Comparison of ENCODE assay signal across 1 cellular context in the genomic region with DNA sequence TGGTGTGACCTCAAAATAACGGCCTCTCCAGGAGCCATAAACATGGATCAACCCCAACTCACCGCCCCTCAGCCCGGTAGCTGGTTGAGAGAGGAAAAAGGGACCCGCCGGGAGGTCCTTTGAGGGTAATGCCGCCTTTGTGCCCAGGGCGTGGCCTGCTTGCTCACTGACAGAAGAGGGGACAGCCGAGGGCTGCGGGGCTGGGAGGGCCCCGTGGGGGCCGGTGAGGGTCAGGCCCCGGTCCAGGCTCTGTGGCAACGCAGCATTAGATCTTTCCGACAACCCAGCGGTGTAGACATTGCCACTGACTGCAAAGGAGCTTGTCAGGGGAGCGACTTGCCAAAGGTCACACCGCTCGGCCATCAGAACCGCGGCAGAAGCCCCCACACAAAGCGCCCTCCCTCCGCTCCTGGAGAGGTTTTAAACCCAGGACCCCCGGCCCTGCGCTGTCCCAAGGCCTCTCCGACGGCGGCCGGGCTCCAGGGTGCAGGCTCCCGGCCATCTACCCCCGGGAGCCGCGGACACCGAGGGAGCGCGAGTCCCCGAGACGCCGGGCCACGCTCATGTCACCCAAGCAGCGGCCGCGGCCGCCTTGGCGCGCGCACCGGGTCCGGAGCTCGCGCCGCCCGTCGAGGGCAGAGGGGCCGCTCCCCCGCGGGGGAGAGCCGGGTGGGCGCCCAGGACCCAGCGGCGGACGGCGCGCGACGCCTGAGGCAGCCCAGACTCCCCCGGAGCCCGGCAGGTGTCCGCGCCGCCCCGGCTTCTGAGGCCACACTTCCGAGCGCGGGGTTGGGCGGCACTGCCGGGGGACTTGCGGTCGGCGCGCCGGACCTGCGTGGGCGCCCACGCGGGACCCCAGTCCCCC.
TF ChIP-seq lines count a peak whose summit lies in the region.

No MANE protein-coding gene starts in this region.

TF ChIP-seq in HepG2, 621 proteins besides CTCF, POLR2A, EP300 and RAD21 (continued from another document and continues in another):
- TF ChIP-seq, protein P1, sequence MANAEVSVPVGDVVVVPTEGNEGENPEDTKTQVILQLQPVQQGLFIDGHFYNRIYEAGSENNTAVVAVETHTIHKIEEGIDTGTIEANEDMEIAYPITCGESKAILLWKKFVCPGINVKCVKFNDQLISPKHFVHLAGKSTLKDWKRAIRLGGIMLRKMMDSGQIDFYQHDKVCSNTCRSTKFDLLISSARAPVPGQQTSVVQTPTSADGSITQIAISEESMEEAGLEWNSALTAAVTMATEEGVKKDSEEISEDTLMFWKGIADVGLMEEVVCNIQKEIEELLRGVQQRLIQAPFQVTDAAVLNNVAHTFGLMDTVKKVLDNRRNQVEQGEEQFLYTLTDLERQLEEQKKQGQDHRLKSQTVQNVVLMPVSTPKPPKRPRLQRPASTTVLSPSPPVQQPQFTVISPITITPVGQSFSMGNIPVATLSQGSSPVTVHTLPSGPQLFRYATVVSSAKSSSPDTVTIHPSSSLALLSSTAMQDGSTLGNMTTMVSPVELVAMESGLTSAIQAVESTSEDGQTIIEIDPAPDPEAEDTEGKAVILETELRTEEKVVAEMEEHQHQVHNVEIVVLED (CRISPR knock-in tag; IDR thresholded peaks at IDR 0.05; ENCODE audit: borderline replicate concordance), result no peak
- no peak for TF ChIP-seq NFIC (IDR thresholded peaks at IDR 0.05; ENCODE audit: low read length)
- peak; percentile 64 for TF ChIP-seq XRCC5 (optimal IDR thresholded peaks at IDR 0.05; ENCODE audit: low read length)
- no peak for TF ChIP-seq EED (CRISPR knock-in tag; IDR thresholded peaks at IDR 0.05)
- TF ChIP-seq, protein P2, sequence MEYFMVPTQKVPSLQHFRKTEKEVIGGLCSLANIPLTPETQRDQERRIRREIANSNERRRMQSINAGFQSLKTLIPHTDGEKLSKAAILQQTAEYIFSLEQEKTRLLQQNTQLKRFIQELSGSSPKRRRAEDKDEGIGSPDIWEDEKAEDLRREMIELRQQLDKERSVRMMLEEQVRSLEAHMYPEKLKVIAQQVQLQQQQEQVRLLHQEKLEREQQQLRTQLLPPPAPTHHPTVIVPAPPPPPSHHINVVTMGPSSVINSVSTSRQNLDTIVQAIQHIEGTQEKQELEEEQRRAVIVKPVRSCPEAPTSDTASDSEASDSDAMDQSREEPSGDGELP (IDR thresholded peaks at IDR 0.05; ENCODE audit: borderline replicate concordance, low read depth), result peak; percentile 22; the same call in 1 of the 2 replicates
- TF ChIP-seq HBP1 (CRISPR knock-in tag; IDR thresholded peaks at IDR 0.05; ENCODE audit: low read depth), result peak; percentile 30; the same call in 1 of the 2 replicates
- TF ChIP-seq, protein P3, sequence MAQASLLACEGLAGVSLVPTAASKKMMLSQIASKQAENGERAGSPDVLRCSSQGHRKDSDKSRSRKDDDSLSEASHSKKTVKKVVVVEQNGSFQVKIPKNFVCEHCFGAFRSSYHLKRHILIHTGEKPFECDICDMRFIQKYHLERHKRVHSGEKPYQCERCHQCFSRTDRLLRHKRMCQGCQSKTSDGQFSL (CRISPR knock-in tag; IDR thresholded peaks at IDR 0.05), result peak; percentile 47; the same call in 1 of the 2 replicates
- no peak for TF ChIP-seq KIAA2018 (CRISPR knock-in tag; IDR thresholded peaks at IDR 0.05; ENCODE audit: borderline replicate concordance)
- TF ChIP-seq E2F1 (CRISPR knock-in tag; IDR thresholded peaks at IDR 0.05), result no peak
- no peak for TF ChIP-seq ZNF256 (CRISPR knock-in tag; conservative IDR thresholded peaks at IDR 0.05)
- TF ChIP-seq, protein P4, sequence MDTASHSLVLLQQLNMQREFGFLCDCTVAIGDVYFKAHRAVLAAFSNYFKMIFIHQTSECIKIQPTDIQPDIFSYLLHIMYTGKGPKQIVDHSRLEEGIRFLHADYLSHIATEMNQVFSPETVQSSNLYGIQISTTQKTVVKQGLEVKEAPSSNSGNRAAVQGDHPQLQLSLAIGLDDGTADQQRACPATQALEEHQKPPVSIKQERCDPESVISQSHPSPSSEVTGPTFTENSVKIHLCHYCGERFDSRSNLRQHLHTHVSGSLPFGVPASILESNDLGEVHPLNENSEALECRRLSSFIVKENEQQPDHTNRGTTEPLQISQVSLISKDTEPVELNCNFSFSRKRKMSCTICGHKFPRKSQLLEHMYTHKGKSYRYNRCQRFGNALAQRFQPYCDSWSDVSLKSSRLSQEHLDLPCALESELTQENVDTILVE (CRISPR knock-in tag; IDR thresholded peaks at IDR 0.05), result no peak
- no peak for TF ChIP-seq NFATC3 (CRISPR knock-in tag; IDR thresholded peaks at IDR 0.05)
- no peak for TF ChIP-seq GABPA (IDR thresholded peaks at IDR 0.05; ENCODE audit: low read depth, low read length)
- no peak for TF ChIP-seq GABPA (CRISPR knock-in tag; IDR thresholded peaks at IDR 0.05; ENCODE audit: low read depth)
- peak; percentile 73 for TF ChIP-seq RARA (CRISPR knock-in tag; IDR thresholded peaks at IDR 0.05)
- no peak for TF ChIP-seq CC2D1A (CRISPR knock-in tag; IDR thresholded peaks at IDR 0.05)
- TF ChIP-seq ZNF142 (CRISPR knock-in tag; IDR thresholded peaks at IDR 0.05), result no peak
- TF ChIP-seq RNF2 (conservative IDR thresholded peaks at IDR 0.05; ENCODE audit: low read depth), result no peak
- TF ChIP-seq, protein P5, sequence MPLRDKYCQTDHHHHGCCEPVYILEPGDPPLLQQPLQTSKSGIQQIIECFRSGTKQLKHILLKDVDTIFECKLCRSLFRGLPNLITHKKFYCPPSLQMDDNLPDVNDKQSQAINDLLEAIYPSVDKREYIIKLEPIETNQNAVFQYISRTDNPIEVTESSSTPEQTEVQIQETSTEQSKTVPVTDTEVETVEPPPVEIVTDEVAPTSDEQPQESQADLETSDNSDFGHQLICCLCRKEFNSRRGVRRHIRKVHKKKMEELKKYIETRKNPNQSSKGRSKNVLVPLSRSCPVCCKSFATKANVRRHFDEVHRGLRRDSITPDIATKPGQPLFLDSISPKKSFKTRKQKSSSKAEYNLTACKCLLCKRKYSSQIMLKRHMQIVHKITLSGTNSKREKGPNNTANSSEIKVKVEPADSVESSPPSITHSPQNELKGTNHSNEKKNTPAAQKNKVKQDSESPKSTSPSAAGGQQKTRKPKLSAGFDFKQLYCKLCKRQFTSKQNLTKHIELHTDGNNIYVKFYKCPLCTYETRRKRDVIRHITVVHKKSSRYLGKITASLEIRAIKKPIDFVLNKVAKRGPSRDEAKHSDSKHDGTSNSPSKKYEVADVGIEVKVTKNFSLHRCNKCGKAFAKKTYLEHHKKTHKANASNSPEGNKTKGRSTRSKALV (CRISPR knock-in tag; IDR thresholded peaks at IDR 0.05), result no peak
- TF ChIP-seq SP4 (CRISPR knock-in tag; IDR thresholded peaks at IDR 0.05), result no peak
- no peak for TF ChIP-seq EHMT2 (IDR thresholded peaks at IDR 0.05; ENCODE audit: borderline replicate concordance, low read depth, low read length)
